In the genomic region with DNA sequence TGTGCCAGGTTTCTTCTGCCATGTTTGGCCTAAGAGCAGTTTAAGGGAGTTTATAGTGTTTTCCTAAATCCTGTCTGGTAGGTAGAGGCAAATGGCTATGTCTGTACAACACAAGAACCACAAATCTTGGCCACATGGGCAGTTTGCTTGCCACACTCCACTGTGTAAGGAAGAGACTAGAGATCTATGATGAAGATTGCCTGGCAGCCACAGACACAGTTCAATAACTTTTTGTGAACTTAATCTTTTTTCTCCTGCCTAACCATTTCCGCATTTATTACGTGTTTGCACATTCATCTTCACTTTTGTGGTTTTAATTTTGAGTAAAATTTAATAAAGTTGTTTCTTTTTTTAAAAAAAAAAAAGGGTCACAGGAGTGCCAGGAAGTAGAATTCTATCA, we compare ENCODE assay signal across 24 cellular contexts.
"Had no signal": no experiment of that assay in that cellular context is flagged by ENCODE, and none has a peak within 500 bp of the region (broad histone marks: within the 10 kb centered on the region; RNA-seq: fewer than 3 reads in every experiment).

No MANE protein-coding gene starts in this region.

- ATAC-seq: activated CD4-positive, CD25-positive, alpha-beta regulatory T cell treated with anti-CD3 and anti-CD28 coated beads, Interleukin-2, amount 50 U/mL, for 24 hours; left lung; mucosa of descending colon; naive thymus-derived CD4-positive, alpha-beta T cell; right cardiac atrium had no signal

- H3K27me3 ChIP-seq: left lung, suprapubic skin had no signal

- H3K9me3 ChIP-seq: left lung, mucosa of descending colon, suprapubic skin had no signal

- H3K4me3 ChIP-seq: left lung, mucosa of descending colon, skin epidermis, suprapubic skin had no signal

- H3K9me3 Mint-ChIP-seq: brain; naive thymus-derived CD4-positive, alpha-beta T cell; T-helper 2 cell treated with Interferon-gamma antibody and Interleukin-4, amounts not matched to agents 5 μg/mL and 100 μg/mL, for 36 hours; type B pancreatic cell had no signal

- DNase-seq: activated CD4-positive, alpha-beta T cell treated with anti-CD3 and anti-CD28 coated beads, Interleukin-2, amount 50 U/mL, for 4 hours; activated gamma-delta T cell; activated T-cell treated with anti-CD3 and anti-CD28 coated beads, Interleukin-2, amount 50 U/mL, for 48 hours; cerebellar nuclear complex; effector CD8-positive, alpha-beta T cell; foreskin fibroblast; hippocampal formation; kidney; left lung; mammary epithelial cell; mucosa of descending colon; naive thymus-derived CD4-positive, alpha-beta T cell; right cardiac atrium; stimulated activated CD4-positive, alpha-beta T cell treated with anti-CD3 and anti-CD28 coated beads, Interleukin-4, amount 100 ng/mL, for 24 hours; stimulated activated naive CD4-positive, alpha-beta T cell treated with Interleukin-2 at 50 U/mL for 16 hours; SW 1271 had no signal

- H3K36me3 ChIP-seq: suprapubic skin had no signal

- H3K27ac Mint-ChIP-seq: activated naive CD8-positive, alpha-beta T cell; brain; progenitor cell of endocrine pancreas; T-helper 2 cell treated with Interferon-gamma antibody and Interleukin-4, amounts not matched to agents 5 μg/mL and 100 μg/mL, for 36 hours; type B pancreatic cell had no signal

- H3K27me3 Mint-ChIP-seq: activated naive CD8-positive, alpha-beta T cell; brain; naive thymus-derived CD4-positive, alpha-beta T cell; progenitor cell of endocrine pancreas; type B pancreatic cell had no signal

- H3K4me3 Mint-ChIP-seq: activated naive CD8-positive, alpha-beta T cell; T-helper 2 cell treated with Interferon-gamma antibody and Interleukin-4, amounts not matched to agents 5 μg/mL and 100 μg/mL, for 36 hours; type B pancreatic cell had no signal

- H3K27ac ChIP-seq: skin epidermis, suprapubic skin had no signal
